In the genomic region with DNA sequence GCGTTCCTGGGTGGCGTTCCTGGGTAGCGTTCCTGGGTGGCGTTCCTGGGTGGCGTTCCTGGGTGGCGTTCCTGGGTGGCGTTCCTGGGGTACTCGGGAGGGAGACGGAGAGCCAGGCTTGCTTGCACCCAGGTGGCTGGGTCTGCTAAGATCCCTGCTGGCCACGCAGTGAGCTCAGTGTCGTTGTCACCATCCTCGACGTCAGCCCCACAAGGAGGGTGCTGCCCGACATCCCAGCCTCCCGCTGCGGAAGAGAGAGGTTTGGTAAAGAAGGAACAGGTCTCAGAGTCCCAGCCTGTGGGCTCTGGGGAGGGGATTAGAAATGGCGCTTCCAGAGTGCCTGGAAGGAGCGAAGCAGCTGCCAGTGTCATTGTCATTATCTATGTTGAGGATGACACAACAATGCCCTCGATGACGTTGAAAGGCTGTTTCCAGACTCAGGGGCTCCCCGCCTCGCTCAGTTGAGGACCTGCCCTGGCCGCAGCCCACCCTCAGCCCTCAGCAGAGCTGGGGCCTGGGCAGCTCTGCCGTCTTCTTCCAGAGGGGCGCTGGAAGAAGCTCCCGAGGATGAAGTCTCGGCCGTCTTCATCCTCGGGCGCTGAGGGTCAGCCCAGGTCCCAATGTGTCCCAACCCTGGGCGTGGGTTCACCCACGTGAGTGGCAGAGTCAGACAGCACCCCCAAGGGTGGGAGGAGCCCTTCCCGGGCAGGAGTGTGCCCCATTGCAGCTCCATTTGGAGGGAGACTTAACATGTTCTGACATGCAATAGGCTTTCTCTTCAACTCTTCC, we compare ENCODE assay signal across 14 cellular contexts.
DNase-seq lines count a peak whose midpoint lies in the region; ATAC-seq and TF ChIP-seq lines count a peak whose summit lies in the region.
"Had no signal": no experiment of that assay in that cellular context is flagged by ENCODE, and none has a peak within 500 bp of the region (broad histone marks: within the 10 kb centered on the region; RNA-seq: fewer than 3 reads in every experiment).

No MANE protein-coding gene starts in this region.

- H3K27ac Mint-ChIP-seq in CD14-positive monocyte, result peak overlapping the region in 1 of 7 donors; percentile 33
- no peak overlapping the region for H3K27ac Mint-ChIP-seq in stimulated activated memory B cell treated with anti-CD40 and anti-IgM and Interleukin-4, amounts not matched to agents 10 μg/mL and 1 μg/mL and 100 μg/mL, for 72 hours
- H3K27ac Mint-ChIP-seq: CD8-positive, alpha-beta memory T cell had no signal

- TF ChIP-seq CTCF in CD14-positive monocyte (IDR thresholded peaks at IDR 0.05), result no peak
- no peak for TF ChIP-seq CTCF in RWPE2 (IDR thresholded peaks at IDR 0.05; ENCODE audit: poor library complexity, severe bottlenecking)
- no peak for TF ChIP-seq CTCF in mucosa of descending colon (IDR thresholded peaks at IDR 0.05)
- no peak for TF ChIP-seq CTCF in suprapubic skin (IDR thresholded peaks at IDR 0.05)

- H3K4me3 ChIP-seq in RWPE2 (ENCODE audit: severe bottlenecking) (no peak overlapping the region), mucosa of descending colon (no peak overlapping the region), suprapubic skin (no peak overlapping the region)

- WGBS in suprapubic skin, result 86% methylated on average over 19 of the region's 33 CpGs

- no peaks in the 10 kb centered on the region for H3K9me3 ChIP-seq in RWPE2 (ENCODE audit: severe bottlenecking)
- H3K9me3 ChIP-seq in mucosa of descending colon, result no peaks in the 10 kb centered on the region
- no peaks in the 10 kb centered on the region for H3K9me3 ChIP-seq in suprapubic skin
- H3K9me3 ChIP-seq: BE2C had no signal

- H3K27me3 ChIP-seq in RWPE2 (ENCODE audit: insufficient read depth, poor library complexity, severe bottlenecking), result no peaks in the 10 kb centered on the region
- peaks cover 11% of the 10 kb centered on the region for H3K27me3 ChIP-seq in suprapubic skin
- H3K27me3 ChIP-seq: BE2C had no signal

- H3K4me1 Mint-ChIP-seq in CD14-positive monocyte, result no peaks in the 10 kb centered on the region
- no peaks in the 10 kb centered on the region for H3K4me1 Mint-ChIP-seq in stimulated activated memory B cell treated with anti-CD40 and anti-IgM and Interleukin-4, amounts not matched to agents 10 μg/mL and 1 μg/mL and 100 μg/mL, for 72 hours
- H3K4me1 Mint-ChIP-seq: CD8-positive, alpha-beta memory T cell had no signal

- no peaks in the 10 kb centered on the region for H3K36me3 Mint-ChIP-seq in CD14-positive monocyte
- H3K36me3 Mint-ChIP-seq in stimulated activated memory B cell treated with anti-CD40 and anti-IgM and Interleukin-4, amounts not matched to agents 10 μg/mL and 1 μg/mL and 100 μg/mL, for 72 hours, result no peaks in the 10 kb centered on the region
- H3K36me3 Mint-ChIP-seq: CD8-positive, alpha-beta memory T cell had no signal

- intact Hi-C loops in CD14-positive monocyte (cut with micrococcal nuclease), result no loop called here
- intact Hi-C loops in mucosa of descending colon (cut with DNase I, micrococcal nuclease), result no loop called here

- DNase-seq in CD14-positive monocyte (ENCODE audit: low spot score) (peak; percentile 18), RWPE2 (ENCODE audit: low spot score) (peak; percentile 37), mucosa of descending colon (peak in 2 of 3 donors; percentile 6 to 17), suprapubic skin (ENCODE audit: low spot score in 2 of 2) (peak; percentile 37 to 60)
- no peak for DNase-seq in activated CD4-positive, alpha-beta T cell treated with anti-CD3 and anti-CD28 coated beads for 48 hours
- DNase-seq: BE2C, DND-41, GF-D8, HCEC 1CT, NCI-H69, SHP77 had no signal

- peaks cover 0 to 3% (median 0%) of the 10 kb centered on the region in 7 donors for H3K9me3 Mint-ChIP-seq in CD14-positive monocyte
- peaks cover 4% of the 10 kb centered on the region for H3K9me3 Mint-ChIP-seq in stimulated activated memory B cell treated with anti-CD40 and anti-IgM and Interleukin-4, amounts not matched to agents 10 μg/mL and 1 μg/mL and 100 μg/mL, for 72 hours
- H3K9me3 Mint-ChIP-seq: CD8-positive, alpha-beta memory T cell had no signal

- TF ChIP-seq EP300 in suprapubic skin (IDR thresholded peaks at IDR 0.05), result no peak

- peaks cover 0 to 7% (median 3%) of the 10 kb centered on the region in 3 donors for H3K27me3 Mint-ChIP-seq in CD14-positive monocyte (ENCODE audit: low read depth in 3 of 3)
- H3K27me3 Mint-ChIP-seq in stimulated activated memory B cell treated with anti-CD40 and anti-IgM and Interleukin-4, amounts not matched to agents 10 μg/mL and 1 μg/mL and 100 μg/mL, for 72 hours, result no peaks in the 10 kb centered on the region

- H3K36me3 ChIP-seq in RWPE2 (ENCODE audit: low read depth) (no peaks in the 10 kb centered on the region), mucosa of descending colon (ENCODE audit: low read depth) (no peaks in the 10 kb centered on the region), suprapubic skin (no peaks in the 10 kb centered on the region)
- H3K36me3 ChIP-seq: BE2C had no signal

- ATAC-seq in RWPE2 (ENCODE audit: low read depth), result no peak
- ATAC-seq in mucosa of descending colon, result no peak
- ATAC-seq in stimulated activated memory B cell treated with anti-CD40 and anti-IgM and Interleukin-4, amounts not matched to agents 10 μg/mL and 1 μg/mL and 100 μg/mL, for 72 hours, result no peak
- ATAC-seq in GM18858 (IDR thresholded peaks at IDR 0.05; ENCODE audit: unreplicated experiment), result no peak

- no peak overlapping the region for H3K4me3 Mint-ChIP-seq in CD14-positive monocyte
- no peak overlapping the region for H3K4me3 Mint-ChIP-seq in stimulated activated memory B cell treated with anti-CD40 and anti-IgM and Interleukin-4, amounts not matched to agents 10 μg/mL and 1 μg/mL and 100 μg/mL, for 72 hours
- H3K4me3 Mint-ChIP-seq: CD8-positive, alpha-beta memory T cell had no signal

- H3K27ac ChIP-seq in RWPE2 (ENCODE audit: poor library complexity, severe bottlenecking) (no peak overlapping the region), suprapubic skin (no peak overlapping the region)

- TF ChIP-seq POLR2A in suprapubic skin (IDR thresholded peaks at IDR 0.05), result no peak

- no peaks in the 10 kb centered on the region for H3K4me1 ChIP-seq in RWPE2 (ENCODE audit: insufficient read depth, poor library complexity, severe bottlenecking)
- no peaks in the 10 kb centered on the region for H3K4me1 ChIP-seq in mucosa of descending colon (ENCODE audit: low read depth)
- H3K4me1 ChIP-seq in suprapubic skin, result no peaks in the 10 kb centered on the region
- H3K4me1 ChIP-seq: BE2C had no signal
